ENCODE assay signal across 8 cellular contexts in the genomic region with DNA sequence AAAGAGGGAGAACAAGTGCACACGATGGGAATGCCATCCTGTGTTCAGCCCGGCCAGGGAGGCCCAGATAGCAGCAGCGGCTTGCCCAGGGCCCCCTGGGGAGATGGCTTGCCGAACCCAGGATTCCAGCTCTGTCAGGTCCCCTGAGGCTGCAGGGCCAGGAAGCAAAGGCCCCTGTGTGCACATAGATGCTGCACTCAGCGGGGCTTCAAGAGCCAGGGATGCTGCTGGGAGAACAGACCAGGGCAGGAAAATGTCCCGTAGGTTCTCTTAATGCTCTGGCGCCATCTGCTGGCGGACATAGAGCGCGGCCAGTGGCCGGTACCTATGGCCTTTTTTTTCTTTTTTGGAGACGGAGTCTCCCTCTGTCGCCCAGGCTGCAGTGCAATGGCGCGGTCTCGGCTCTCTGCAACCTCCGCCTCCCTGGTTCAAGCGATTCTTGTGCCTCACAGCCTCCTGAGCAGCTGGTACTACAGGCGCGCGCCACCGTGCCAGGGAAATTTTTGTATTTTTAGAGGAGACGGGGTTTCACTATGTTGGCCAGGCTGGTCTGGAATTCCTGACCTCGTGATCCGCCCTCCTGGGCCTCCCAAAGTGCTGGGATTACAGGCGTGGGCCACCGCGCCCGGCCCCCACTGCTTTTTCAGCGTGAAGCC. TPM values are rescaled to one million over a fixed set of nuclear protein-coding genes. Genes with fewer than 3 reads are reported as not detected.
DNase-seq lines count a peak whose midpoint lies in the region; ATAC-seq and TF ChIP-seq lines count a peak whose summit lies in the region.

No MANE protein-coding gene starts in this region.

- no peaks in the 10 kb centered on the region for H3K27me3 ChIP-seq in H7 (ENCODE audit: control insufficient read depth, insufficient read depth, low read length)
- H3K27me3 ChIP-seq in heart left ventricle: no peaks in the 10 kb centered on the region
- H3K27me3 ChIP-seq in aorta (ENCODE audit: control insufficient read depth in 1 of 2, insufficient read depth in 2 of 2, low read length in 1 of 2): no peaks in the 10 kb centered on the region

- no peaks in the 10 kb centered on the region for H3K9me3 ChIP-seq in heart left ventricle
- no peaks in the 10 kb centered on the region for H3K9me3 ChIP-seq in aorta (ENCODE audit: control insufficient read depth, low read length)

- WGBS in heart left ventricle, 4 donors: 53 to 58% (median 55%) methylated on average over 29 to 30 of the region's 30 CpGs
- WGBS in aorta, 2 donors: 51 to 53% methylated on average over 30 of the region's 30 CpGs

- ATAC-seq in heart left ventricle (peak; percentile 60 to 93 (median 84)), aorta (ENCODE audit: low FRiP score) (peak; percentile 83)

- H3K36me3 ChIP-seq in H7 (replicated peaks; ENCODE audit: control insufficient read depth, insufficient read depth, low read length): peaks cover 3% of the 10 kb centered on the region
- peaks cover 0 to 48% (median 41%) of the 10 kb centered on the region in 9 donors for H3K36me3 ChIP-seq in heart left ventricle
- H3K36me3 ChIP-seq in aorta (ENCODE audit: control insufficient read depth in 1 of 2, insufficient read depth in 2 of 2, low read length in 1 of 2): peaks cover 0 to 3% of the 10 kb centered on the region in 2 donors

- H3K27ac ChIP-seq in heart left ventricle (no peak overlapping the region), aorta (ENCODE audit: low read depth in 1 of 2, low read length in 2 of 2) (no peak overlapping the region)

- intact Hi-C loops in heart left ventricle (cut with DNase I) (loop anchor here (1.0 to 10.0 kb wide), 8 partner anchors 86 to 958 kb away; partner anchors contain the start of gene FAM184B (in 1 of the 10)), aorta (cut with DNase I) (loop anchor here (2.0 kb wide), 1 partner anchor 88 kb away; no protein-coding TSS in a partner anchor)

- no peak for TF ChIP-seq POLR2A in heart left ventricle (IDR thresholded peaks at IDR 0.05)

- H3K4me3 ChIP-seq in GM12864 (ENCODE audit: low read depth, low read length) (no peak overlapping the region), H7 (ENCODE audit: insufficient read depth, low read depth, low read length) (no peak overlapping the region), heart left ventricle (no peak overlapping the region), aorta (ENCODE audit: low read length in 2 of 2) (no peak overlapping the region)

- TF ChIP-seq CTCF in GM12864 (IDR thresholded peaks at IDR 0.05; ENCODE audit: low read depth, low read length, missing control alignments): peak; percentile 88
- peak; percentile 84 to 96 (median 90) for TF ChIP-seq CTCF in heart left ventricle (IDR thresholded peaks at IDR 0.05)

- H3K4me1 ChIP-seq in heart left ventricle (peaks cover 0 to 5% (median 0%) of the 10 kb centered on the region in 12 donors), aorta (ENCODE audit: control insufficient read depth in 1 of 2, insufficient read depth in 2 of 2, low read length in 2 of 2) (no peaks in the 10 kb centered on the region)

- DNase-seq in GM12864 (ENCODE audit: low read depth) (no peak), H7 (peak; percentile 94), M059J (ENCODE audit: low read depth) (peak; percentile 62), SW480 (ENCODE audit: low spot score) (peak; percentile 60), heart left ventricle (peak; percentile 64 to 84 (median 75)), pulmonary artery endothelial cell (ENCODE audit: low read depth, low spot score) (peak; percentile 19), aorta (peak; percentile 83 to 93)
- peak; percentile 41 for DNase-seq in activated naive CD8-positive, alpha-beta T cell treated with anti-CD3 and anti-CD28 coated beads, Interleukin-2, amount 50 U/mL, for 16 hours (ENCODE audit: low read depth, low spot score)

RNA-seq across cellular contexts. Expression of gene MED28, which starts 22.4 kb away (rescaled TPM):
- 14.1 and 25.0 TPM in 2 replicates for total RNA-seq in H7 (2014; rRNA removed; shearing (Covaris generic))
- total RNA-seq in M059J (2014; rRNA removed; shearing (Covaris generic)): 4.9 and 11.1 TPM in 2 replicates
- total RNA-seq in heart left ventricle (10 to 100 TPM in 7 of 9 donors, 1 to 10 TPM in 2; 4.4 to 22.1 (median 15.0) TPM), pulmonary artery endothelial cell (19.9 and 21.4 TPM in 2 replicates), aorta (10 to 100 TPM; 40.9 to 52.7 TPM)
- polyA plus RNA-seq in heart left ventricle (1 to 10 TPM; 4.8 to 8.8 TPM), aorta (10 to 100 TPM; 10.2 to 12.8 TPM)

RNA-seq across cellular contexts. Expression of gene LAP3, which starts 59.8 kb away (rescaled TPM):
- total RNA-seq in H7 (2014; rRNA removed; shearing (Covaris generic)): 68.2 and 77.4 TPM in 2 replicates
- 279 and 291 TPM in 2 replicates for total RNA-seq in M059J (2014; rRNA removed; shearing (Covaris generic))
- total RNA-seq in heart left ventricle: 100 to 1,000 TPM in 1 of 9 donors, 10 to 100 TPM in 8; 52.7 to 281 (median 66.1) TPM
- polyA plus RNA-seq in heart left ventricle: 10 to 100 TPM; 14.4 to 70.4 TPM
- 197 and 225 TPM in 2 replicates for total RNA-seq in pulmonary artery endothelial cell
- total RNA-seq in aorta: 10 to 100 TPM; 65.4 to 93.4 TPM
- 10 to 100 TPM; 36.9 to 39.8 TPM for polyA plus RNA-seq in aorta
